ENCODE assay signal across 27 cellular contexts in genomic region chr2:215423928-215424540, GRCh38. TPM values are rescaled to one million over a fixed set of nuclear protein-coding genes. Genes with fewer than 3 reads are reported as not detected.
DNase-seq lines count a peak whose midpoint lies in the region; ATAC-seq and TF ChIP-seq lines count a peak whose summit lies in the region.
"Had no signal": no experiment of that assay in that cellular context is flagged by ENCODE, and none has a peak within 500 bp of the region (broad histone marks: within the 10 kb centered on the region; RNA-seq: fewer than 3 reads in every experiment).

No MANE protein-coding gene starts in this region.

- peaks cover 38% of the 10 kb centered on the region for H4K20me1 ChIP-seq in GM23248 (ENCODE audit: insufficient read depth)

- peaks cover 90% of the 10 kb centered on the region for H3K36me3 ChIP-seq in GM23248 (ENCODE audit: low read depth)
- no peaks in the 10 kb centered on the region for H3K36me3 ChIP-seq in spleen
- H3K36me3 ChIP-seq: ovary had no signal

- no peaks in the 10 kb centered on the region for H3K9me2 ChIP-seq in GM23248 (ENCODE audit: insufficient read depth)

- H3K9me3 ChIP-seq in GM23248 (ENCODE audit: low read depth) (no peaks in the 10 kb centered on the region), spleen (no peaks in the 10 kb centered on the region)
- H3K9me3 ChIP-seq: ovary, SJSA1, stomach, transverse colon had no signal

- ATAC-seq in sciatic nerve (peak; percentile 54), GM19467 (IDR thresholded peaks at IDR 0.05; ENCODE audit: unreplicated experiment) (no peak), natural killer cell (no peak)
- ATAC-seq: activated CD8-positive, alpha-beta T cell treated with anti-CD3 and anti-CD28 coated beads, Interleukin-2, amount 10 ng/mL, durations not matched to agents 7 days and 5 days; foreskin keratinocyte; GM23338; Panc1 had no signal

- H3K4me2 ChIP-seq in GM23248 (ENCODE audit: unreplicated experiment), result peak overlapping the region; percentile 67
- H3K4me2 ChIP-seq: GM23338 had no signal

- H3K4me3 ChIP-seq in GM23248 (peak overlapping the region; percentile 54), astrocyte of the spinal cord (ENCODE audit: low read depth, low read length) (peak overlapping the region; percentile 0), spleen (no peak overlapping the region)
- H3K4me3 ChIP-seq: cardiac muscle cell, GM23338, ovary, SJSA1, stomach, transverse colon had no signal

- in situ Hi-C loops in GM23248 (cut with MboI) (no loop called here), astrocyte of the spinal cord (cut with HindIII; ENCODE audit: low sequenced_read_pairs) (no loop called here)

- H3K36me3 Mint-ChIP-seq in natural killer cell, result no peaks in the 10 kb centered on the region
- H3K36me3 Mint-ChIP-seq: naive B cell had no signal

- no peaks in the 10 kb centered on the region for H3K4me1 Mint-ChIP-seq in natural killer cell
- H3K4me1 Mint-ChIP-seq: GM23338, naive B cell had no signal

- H3K4me3 Mint-ChIP-seq in natural killer cell, result no peak overlapping the region
- H3K4me3 Mint-ChIP-seq: activated CD8-positive, alpha-beta T cell treated with anti-CD3 and anti-CD28 coated beads, Interleukin-2, amount 10 ng/mL, durations not matched to agents 7 days and 5 days; CD4-positive, alpha-beta T cell; GM23338; naive B cell; T-helper 1 cell treated with Interleukin-12 subunit alpha and Interleukin-12 subunit beta and Interleukin-4 antibody, amounts not matched to agents 30 μg/mL and 1 μg/mL, for 36 hours had no signal

- WGBS in GM23248 (ENCODE audit: low coverage in 1 of 2, low lambda C conversion rate in 2 of 2, missing lambda C conversion rate in 2 of 2), 2 experiments, result 89 to 92% methylated on average over 12 of the region's 12 CpGs
- WGBS in spleen, 5 donors, result 92 to 96% (median 92%) methylated on average over 12 of the region's 12 CpGs

- TF ChIP-seq CTCF in astrocyte of the spinal cord (IDR thresholded peaks at IDR 0.05; ENCODE audit: low read depth, low read length) (no peak), spleen (IDR thresholded peaks at IDR 0.05 in 8 of 11, conservative IDR thresholded peaks at IDR 0.05 in 3 of 11) (no peak), natural killer cell (IDR thresholded peaks at IDR 0.05) (no peak)

- H2AFZ ChIP-seq in GM23248, result no peak overlapping the region
- H2AFZ ChIP-seq: GM23338 had no signal

- H3K4me1 ChIP-seq in GM23248 (ENCODE audit: insufficient read depth), result peaks cover 62% of the 10 kb centered on the region
- H3K4me1 ChIP-seq in spleen, result no peaks in the 10 kb centered on the region
- H3K4me1 ChIP-seq: foreskin keratinocyte, SJSA1, transverse colon had no signal

- no peaks in the 10 kb centered on the region for H3K27me3 ChIP-seq in GM23248 (replicated peaks; ENCODE audit: insufficient read depth)
- H3K27me3 ChIP-seq in spleen (replicated peaks in 1 of 7), result peaks cover 0 to 38% (median 3%) of the 10 kb centered on the region in 7 donors
- H3K27me3 ChIP-seq: cardiac muscle cell, foreskin keratinocyte, ovary, SJSA1, stomach, transverse colon had no signal

- no peak for TF ChIP-seq POLR2A in spleen (IDR thresholded peaks at IDR 0.05)

- peak overlapping the region; percentile 68 for H3K27ac ChIP-seq in GM23248
- H3K27ac ChIP-seq in spleen, result no peak overlapping the region
- H3K27ac ChIP-seq: cardiac muscle cell, foreskin keratinocyte, ovary, SJSA1, stomach, transverse colon had no signal

- H3F3A ChIP-seq in GM23248 (ENCODE audit: insufficient read depth), result peaks cover 95% of the 10 kb centered on the region

- H3K79me2 ChIP-seq in GM23248 (ENCODE audit: insufficient read depth), result peaks cover 77% of the 10 kb centered on the region

- peaks cover 20 to 53% of the 10 kb centered on the region in 2 donors for H3K27me3 Mint-ChIP-seq in natural killer cell (ENCODE audit: low read depth in 2 of 2)

- H3K9ac ChIP-seq in GM23248, result peak overlapping the region; percentile 65

- no peak overlapping the region for H3K27ac Mint-ChIP-seq in natural killer cell
- H3K27ac Mint-ChIP-seq: activated CD8-positive, alpha-beta T cell treated with anti-CD3 and anti-CD28 coated beads, Interleukin-2, amount 10 ng/mL, durations not matched to agents 7 days and 5 days; CD4-positive, alpha-beta T cell; GM23338; naive B cell; T-helper 1 cell treated with Interleukin-12 subunit alpha and Interleukin-12 subunit beta and Interleukin-4 antibody, amounts not matched to agents 30 μg/mL and 1 μg/mL, for 36 hours had no signal

- no peaks in the 10 kb centered on the region for H3K9me3 Mint-ChIP-seq in natural killer cell
- H3K9me3 Mint-ChIP-seq: CD4-positive, alpha-beta T cell; GM23338; T-helper 1 cell treated with Interleukin-12 subunit alpha and Interleukin-12 subunit beta and Interleukin-4 antibody, amounts not matched to agents 30 μg/mL and 1 μg/mL, for 36 hours had no signal

- DNase-seq in GM23248 (peak; percentile 22), astrocyte of the spinal cord (ENCODE audit: low read depth, low spot score) (peak; percentile 49), fibroblast of peridontal ligament (ENCODE audit: extremely low read depth) (peak; percentile 46), sciatic nerve (ENCODE audit: low spot score) (no peak), spleen (no peak), posterior vena cava (ENCODE audit: low spot score) (no peak), natural killer cell (no peak)
- DNase-seq: activated CD8-positive, alpha-beta T cell treated with anti-CD3 and anti-CD28 coated beads, Interleukin-2, amount 10 ng/mL, durations not matched to agents 7 days and 5 days; activated effector memory CD4-positive, alpha-beta T cell treated with Interleukin-2 at 50 U/mL for 16 hours; activated T-cell treated with anti-CD3 and anti-CD28 coated beads for 4 hours; CD4-positive, alpha-beta T cell; foreskin keratinocyte; Karpas-422; naive B cell; NCI-H1694; NCI-H2171; NCI-H526; ovary; right cardiac atrium; stomach; transverse colon had no signal

- intact Hi-C loops in sciatic nerve (cut with DNase I) (no loop called here), spleen (cut with DNase I; ENCODE audit: low total_unique reads) (no loop called here), posterior vena cava (cut with DNase I) (loop anchor here in 1 of 2 donors (10.0 kb wide), 1 partner anchor 49 kb away; no protein-coding TSS in a partner anchor), natural killer cell (cut with micrococcal nuclease) (no loop called here)

RNA-seq across cellular contexts. Expression of gene FN1, which starts 11.8 kb away (rescaled TPM):
- total RNA-seq in GM23248 (2014; rRNA removed; shearing (Covaris generic)), result 33,406 and 36,331 TPM in 2 replicates
- polyA plus RNA-seq in GM23248 (2016; fragmentation: Nextera tagmentation; extraction: Ambion mirVana), result 19,771 and 20,647 TPM in 2 replicates
- total RNA-seq in sciatic nerve, result 986 TPM
- 10 to 100 TPM; 28.2 to 64.2 (median 32.9) TPM for total RNA-seq in spleen
- 100 to 1,000 TPM in 1 of 3 donors, 10 to 100 TPM in 2; 28.0 to 104 (median 38.6) TPM for polyA plus RNA-seq in spleen
- total RNA-seq in posterior vena cava, result 1,000 to 10,000 TPM; 2,588 to 3,239 TPM
- under 1 TPM in 1 of 3 donors, not detected in 2; 0.30 TPM for total RNA-seq in natural killer cell

Comparison
In these comparisons a context has a peak if more than half of its experiments do, and no peak if none do; other contexts are left out.
1. DNase-seq: peak in GM23248 (single experiment), astrocyte of the spinal cord (single experiment) and fibroblast of peridontal ligament (single experiment); none in sciatic nerve (single experiment), spleen (single experiment), posterior vena cava (single experiment) and natural killer cell (single experiment).
2. H3K4me3 ChIP-seq: peak in GM23248 (single experiment) and astrocyte of the spinal cord (single experiment); none in spleen (0 of 8).
3. RNA of gene FN1, which starts 11.8 kb away (total RNA-seq): 33,406 to 36,331 TPM in GM23248, 2,588 to 3,239 TPM in posterior vena cava, 986 TPM in sciatic nerve (single experiment) and 28.2 to 64.2 TPM in spleen; 0.30 TPM in natural killer cell; every median in the first group is over 10 times any median in the second.